ENCODE assay signal across 33 cellular contexts in genomic region chr9:125493861-125494554, GRCh38.
A peak's percentile ranks its signal among the peaks of the same experiment; 100 is the strongest.
DNase-seq lines count a peak whose midpoint lies in the region; ATAC-seq and FAIRE-seq lines count a peak whose summit lies in the region.
"Had no signal": no experiment of that assay in that cellular context is flagged by ENCODE, and none has a peak within 500 bp of the region (broad histone marks: within the 10 kb centered on the region; RNA-seq: fewer than 3 reads in every experiment).

No MANE protein-coding gene starts in this region.

- H3K36me3 Mint-ChIP-seq in naive thymus-derived CD8-positive, alpha-beta T cell: peaks cover 0 to 22% (median 0%) of the 10 kb centered on the region in 3 donors
- H3K36me3 Mint-ChIP-seq in immature natural killer cell: peaks cover 3 to 4% (median 4%) of the 10 kb centered on the region in 3 donors

- H3K4me1 Mint-ChIP-seq in naive thymus-derived CD8-positive, alpha-beta T cell: peaks cover 0 to 7% (median 0%) of the 10 kb centered on the region in 4 donors
- peaks cover 0 to 5% of the 10 kb centered on the region in 2 donors for H3K4me1 Mint-ChIP-seq in immature natural killer cell
- H3K4me1 Mint-ChIP-seq: activated naive CD8-positive, alpha-beta T cell treated with anti-CD3 and anti-CD28 coated beads, Interleukin-2, amount 10 ng/mL, durations not matched to agents 7 days and 5 days had no signal

- no peaks in the 10 kb centered on the region for H3K9me3 Mint-ChIP-seq in naive thymus-derived CD8-positive, alpha-beta T cell
- H3K9me3 Mint-ChIP-seq in immature natural killer cell: no peaks in the 10 kb centered on the region
- H3K9me3 Mint-ChIP-seq: activated naive CD8-positive, alpha-beta T cell treated with anti-CD3 and anti-CD28 coated beads, Interleukin-2, amount 10 ng/mL, durations not matched to agents 7 days and 5 days; stimulated activated memory B cell treated with anti-CD40 and anti-IgM and Interleukin-4, amounts not matched to agents 10 μg/mL and 1 μg/mL and 100 μg/mL, for 72 hours had no signal

- no peak overlapping the region for H3K4me3 Mint-ChIP-seq in naive thymus-derived CD8-positive, alpha-beta T cell
- H3K4me3 Mint-ChIP-seq in immature natural killer cell: no peak overlapping the region
- H3K4me3 Mint-ChIP-seq: activated naive CD8-positive, alpha-beta T cell treated with anti-CD3 and anti-CD28 coated beads, Interleukin-2, amount 10 ng/mL, durations not matched to agents 7 days and 5 days; naive thymus-derived CD4-positive, alpha-beta T cell; stimulated activated memory B cell treated with anti-CD40 and anti-IgM and Interleukin-4, amounts not matched to agents 10 μg/mL and 1 μg/mL and 100 μg/mL, for 72 hours had no signal

- ATAC-seq in naive thymus-derived CD8-positive, alpha-beta T cell: no peak
- no peak for ATAC-seq in HG02571 (IDR thresholded peaks at IDR 0.05; ENCODE audit: unreplicated experiment)
- ATAC-seq: naive thymus-derived CD4-positive, alpha-beta T cell; stimulated activated memory B cell treated with anti-CD40 and anti-IgM and Interleukin-4, amounts not matched to agents 10 μg/mL and 1 μg/mL and 100 μg/mL, for 72 hours had no signal

- peak; percentile 45 for FAIRE-seq in G401.6 (lab: Jason Lieb, UNC)
- FAIRE-seq: H1, HTR-8/SVneo, keratinocyte had no signal

- POLR2A ChIA-PET in naive thymus-derived CD8-positive, alpha-beta T cell (lab: Charles Lee): no interaction called here

- no peaks in the 10 kb centered on the region for H3K27me3 Mint-ChIP-seq in naive thymus-derived CD8-positive, alpha-beta T cell
- peaks cover 0 to 8% (median 0%) of the 10 kb centered on the region in 3 donors for H3K27me3 Mint-ChIP-seq in immature natural killer cell (ENCODE audit: low read depth in 3 of 3)
- H3K27me3 Mint-ChIP-seq: activated naive CD8-positive, alpha-beta T cell treated with anti-CD3 and anti-CD28 coated beads, Interleukin-2, amount 10 ng/mL, durations not matched to agents 7 days and 5 days; naive thymus-derived CD4-positive, alpha-beta T cell; stimulated activated memory B cell treated with anti-CD40 and anti-IgM and Interleukin-4, amounts not matched to agents 10 μg/mL and 1 μg/mL and 100 μg/mL, for 72 hours had no signal

- H3K27ac Mint-ChIP-seq in naive thymus-derived CD8-positive, alpha-beta T cell: peak overlapping the region in 1 of 10 donors; percentile 19
- H3K27ac Mint-ChIP-seq in immature natural killer cell: peak overlapping the region in 1 of 6 donors; percentile 14
- H3K27ac Mint-ChIP-seq: activated naive CD8-positive, alpha-beta T cell treated with anti-CD3 and anti-CD28 coated beads, Interleukin-2, amount 10 ng/mL, durations not matched to agents 7 days and 5 days; naive thymus-derived CD4-positive, alpha-beta T cell; stimulated activated memory B cell treated with anti-CD40 and anti-IgM and Interleukin-4, amounts not matched to agents 10 μg/mL and 1 μg/mL and 100 μg/mL, for 72 hours had no signal

- DNase-seq in NCI-H82 (lab: John Stamatoyannopoulos, UW) (peak; percentile 91), islet precursor cell (peak; percentile 51), renal cortical epithelial cell (ENCODE audit: low read depth) (peak; percentile 29), immature natural killer cell (no peak), COLO668 (lab: John Stamatoyannopoulos, UW; ENCODE audit: unreplicated experiment) (no peak)
- DNase-seq in naive thymus-derived CD8-positive, alpha-beta T cell: no peak
- DNase-seq: activated CD4-positive, alpha-beta T cell treated with anti-CD3 and anti-CD28 coated beads for 4 hours; activated CD8-positive, alpha-beta memory T cell treated with anti-CD3 and anti-CD28 coated beads for 24 hours; activated gamma-delta T cell; activated naive CD8-positive, alpha-beta T cell treated with anti-CD3 and anti-CD28 coated beads, Interleukin-2, amount 10 ng/mL, durations not matched to agents 7 days and 5 days; activated T-cell treated with anti-CD3 and anti-CD28 coated beads, Interleukin-2, amount 50 U/mL, for 1 hour; caudate nucleus; DMS79; effector CD8-positive, alpha-beta T cell; erythroblast; glutamatergic neuron; KBM-7; midbrain; MM.1S; naive thymus-derived CD4-positive, alpha-beta T cell; NCI-H1105 treated with DMSO at 0.1 percent for 48 hours; NCI-H2029; NCI-H524 treated with DMSO at 0.1 percent for 48 hours; nucleus accumbens; Peyer's patch; SHP77; T-helper 9 cell had no signal

Comparison
In these comparisons a context has a peak if more than half of its experiments do, and no peak if none do; other contexts are left out.
1. DNase-seq: peak in NCI-H82 (single experiment), islet precursor cell (single experiment) and renal cortical epithelial cell (single experiment); none in naive thymus-derived CD8-positive, alpha-beta T cell (0 of 10), immature natural killer cell (0 of 3) and COLO668 (single experiment).